Comparison of ENCODE assay signal across 8 cellular contexts in genomic region chr22:21652547-21653545, GRCh38.
DNase-seq lines count a peak whose midpoint lies in the region; ATAC-seq lines count a peak whose summit lies in the region.

No MANE protein-coding gene starts in this region.

- no peaks in the 10 kb centered on the region for H3K27me3 ChIP-seq in iPS DF 6.9 (ENCODE audit: control insufficient read depth, insufficient read depth, low read length)
- peaks cover 0 to 10% (median 4%) of the 10 kb centered on the region in 5 donors for H3K27me3 ChIP-seq in subcutaneous abdominal adipose tissue (ENCODE audit: control insufficient read depth in 5 of 5, insufficient read depth in 4 of 5, low read length in 5 of 5)

- peaks cover 5% of the 10 kb centered on the region for H3K4me1 ChIP-seq in iPS DF 6.9 (ENCODE audit: control insufficient read depth, insufficient read depth, low read length)
- H3K4me1 ChIP-seq in subcutaneous abdominal adipose tissue (ENCODE audit: control insufficient read depth in 5 of 5, insufficient read depth in 5 of 5, low read length in 5 of 5) = peaks cover 0 to 31% (median 22%) of the 10 kb centered on the region in 5 donors

- H3K27ac ChIP-seq in SK-N-MC = no peak overlapping the region
- H3K27ac ChIP-seq in iPS DF 6.9 (ENCODE audit: low read length) = no peak overlapping the region
- no peak overlapping the region for H3K27ac ChIP-seq in subcutaneous abdominal adipose tissue (ENCODE audit: low read depth, low read length)

- no CpG with 5 or more reads among the region's 40 CpGs for WGBS in iPS DF 6.9 (ENCODE audit: insufficient coverage, insufficient read length)

- no peak for ATAC-seq in GM21381 (IDR thresholded peaks at IDR 0.05; ENCODE audit: unreplicated experiment)

- DNase-seq in NCI-H82 (lab: John Stamatoyannopoulos, UW) (peak; percentile 20), NCI-H82 treated with DMSO at 0.1 percent for 48 hours (lab: John Stamatoyannopoulos, UW; ENCODE audit: unreplicated experiment) (no peak), SK-N-MC (ENCODE audit: low read depth, low spot score) (no peak), iPS DF 6.9 (ENCODE audit: low read depth, low spot score) (no peak), hippocampal formation (lab: John Stamatoyannopoulos, UW) (no peak)
- no peak for DNase-seq in activated CD8-positive, alpha-beta memory T cell treated with anti-CD3 and anti-CD28 coated beads, Interleukin-2, amount 50 U/mL, for 48 hours

- H3K9ac ChIP-seq in SK-N-MC (ENCODE audit: insufficient read length) (peak overlapping the region; percentile 61), subcutaneous abdominal adipose tissue (ENCODE audit: low read length in 5 of 5) (peak overlapping the region in 1 of 5 donors; percentile 75)

- H3K9me3 ChIP-seq in SK-N-MC (ENCODE audit: low read depth, low read length) = no peaks in the 10 kb centered on the region
- H3K9me3 ChIP-seq in iPS DF 6.9 (ENCODE audit: control insufficient read depth, insufficient read depth, low read length) = no peaks in the 10 kb centered on the region
- no peaks in the 10 kb centered on the region for H3K9me3 ChIP-seq in subcutaneous abdominal adipose tissue (ENCODE audit: control insufficient read depth in 5 of 5, low read length in 5 of 5)

- H3K4me3 ChIP-seq in SK-N-MC (peak overlapping the region; percentile 86), iPS DF 6.9 (ENCODE audit: low read length) (peak overlapping the region; percentile 99), subcutaneous abdominal adipose tissue (ENCODE audit: low read depth in 1 of 5, low read length in 5 of 5) (peak overlapping the region in 4 of 5 donors; percentile 60 to 73 (median 68))

- H3K36me3 ChIP-seq in SK-N-MC (ENCODE audit: insufficient read depth, low read length) (peaks cover 3% of the 10 kb centered on the region; the same call in 1 of the 2 replicates), iPS DF 6.9 (ENCODE audit: control insufficient read depth, insufficient read depth, low read length) (peaks cover 6% of the 10 kb centered on the region), subcutaneous abdominal adipose tissue (ENCODE audit: control insufficient read depth in 5 of 5, insufficient read depth in 5 of 5, low read length in 5 of 5) (no peaks in the 10 kb centered on the region)
